20 cellular contexts compared by ENCODE assay signal in the genomic region with DNA sequence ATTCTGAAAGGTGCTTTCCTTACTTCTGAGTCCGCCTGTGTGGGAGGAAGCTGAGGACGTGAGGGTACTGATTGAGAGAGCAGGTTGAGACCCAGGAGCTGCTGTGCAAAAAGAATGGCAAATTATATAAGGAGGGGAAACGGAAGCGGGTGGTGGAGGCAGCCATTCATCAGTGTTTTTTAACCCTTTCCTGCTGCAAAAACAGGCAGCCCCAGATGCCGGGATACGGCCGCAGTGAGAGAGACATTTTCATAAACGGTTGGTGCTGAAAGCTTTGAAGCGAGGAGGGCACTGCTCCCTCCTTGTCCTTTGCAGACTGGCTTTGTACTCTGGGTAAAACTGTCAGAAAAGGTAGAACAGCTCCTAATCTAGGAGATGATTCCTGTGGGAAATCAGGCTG. TPM values are rescaled to one million over a fixed set of nuclear protein-coding genes. Genes with fewer than 3 reads are reported as not detected.
DNase-seq lines count a peak whose midpoint lies in the region; ATAC-seq lines count a peak whose summit lies in the region.
"Had no signal": no experiment of that assay in that cellular context is flagged by ENCODE, and none has a peak within 500 bp of the region (broad histone marks: within the 10 kb centered on the region; RNA-seq: fewer than 3 reads in every experiment).

No MANE protein-coding gene starts in this region.

- DNase-seq in activated T-cell treated with anti-CD3 and anti-CD28 coated beads, Interleukin-2, amount 50 U/mL, for 24 hours: no peak
- DNase-seq in activated T-cell treated with anti-CD3 and anti-CD28 coated beads, Interleukin-2, amount 50 U/mL, for 4 hours: no peak
- DNase-seq in NCI-H2227 (lab: John Stamatoyannopoulos, UW; ENCODE audit: unreplicated experiment): peak; percentile 46
- DNase-seq in superior temporal gyrus (ENCODE audit: extremely low spot score): peak; percentile 10
- no peak for DNase-seq in NCI-H774 (lab: John Stamatoyannopoulos, UW)
- no peak for DNase-seq in GM23248
- DNase-seq: ACHN, dorsolateral prefrontal cortex, MM.1S, NCI-H187 treated with DMSO at 0.1 percent for 48 hours, NCI-H510A treated with DMSO at 0.1 percent for 48 hours, SHP77, T-helper 1 cell, thyroid gland had no signal

- H3K4me1 ChIP-seq in iPS-18a (ENCODE audit: control insufficient read depth, low read depth, low read length): peaks cover 18% of the 10 kb centered on the region
- no peaks in the 10 kb centered on the region for H3K4me1 ChIP-seq in GM23248 (ENCODE audit: insufficient read depth)
- H3K4me1 ChIP-seq: adrenal gland had no signal

- peaks cover 36% of the 10 kb centered on the region for H3K36me3 Mint-ChIP-seq in activated T-cell treated with anti-CD3 and anti-CD28 coated beads, Interleukin-2, amount 50 U/mL, for 24 hours (ENCODE audit: low read depth)
- H3K36me3 Mint-ChIP-seq in activated T-cell treated with anti-CD3 and anti-CD28 coated beads, Interleukin-2, amount 50 U/mL, for 4 hours (ENCODE audit: insufficient read depth): peaks cover 18% of the 10 kb centered on the region

- H3K27me3 ChIP-seq in iPS-18a (ENCODE audit: control insufficient read depth, insufficient read depth, low read length): no peaks in the 10 kb centered on the region
- no peaks in the 10 kb centered on the region for H3K27me3 ChIP-seq in GM23248 (replicated peaks; ENCODE audit: insufficient read depth)
- H3K27me3 ChIP-seq: adrenal gland, dorsolateral prefrontal cortex, thyroid gland had no signal

- no peak for ATAC-seq in activated T-cell treated with anti-CD3 and anti-CD28 coated beads, Interleukin-2, amount 50 U/mL, for 4 hours
- ATAC-seq in HG02840 (IDR thresholded peaks at IDR 0.05; ENCODE audit: low FRiP score, unreplicated experiment): no peak

- H3K36me3 ChIP-seq in iPS-18a (ENCODE audit: control insufficient read depth, low read depth, low read length): no peaks in the 10 kb centered on the region
- no peaks in the 10 kb centered on the region for H3K36me3 ChIP-seq in GM23248 (ENCODE audit: low read depth)
- H3K36me3 ChIP-seq: adrenal gland, thyroid gland had no signal

- no peaks in the 10 kb centered on the region for H3K9me3 ChIP-seq in iPS-18a (ENCODE audit: control insufficient read depth, low read depth, low read length)
- H3K9me3 ChIP-seq in GM23248 (ENCODE audit: low read depth): no peaks in the 10 kb centered on the region
- H3K9me3 ChIP-seq: adrenal gland, neutrophil, thyroid gland had no signal

- H3K27me3 Mint-ChIP-seq in activated T-cell treated with anti-CD3 and anti-CD28 coated beads, Interleukin-2, amount 50 U/mL, for 24 hours: no peaks in the 10 kb centered on the region
- no peaks in the 10 kb centered on the region for H3K27me3 Mint-ChIP-seq in activated T-cell treated with anti-CD3 and anti-CD28 coated beads, Interleukin-2, amount 50 U/mL, for 4 hours (ENCODE audit: low read depth)
- H3K27me3 Mint-ChIP-seq: CD4-positive, CD25-positive, alpha-beta regulatory T cell; IgD-negative memory B cell had no signal

- H3K27ac ChIP-seq in iPS-18a (ENCODE audit: low read length): no peak overlapping the region
- no peak overlapping the region for H3K27ac ChIP-seq in GM23248
- H3K27ac ChIP-seq: adrenal gland, dorsolateral prefrontal cortex, neutrophil, thyroid gland had no signal

- H3F3A ChIP-seq in GM23248 (ENCODE audit: insufficient read depth): no peaks in the 10 kb centered on the region

- 79 to 83% methylated on average over 9 of the region's 9 CpGs for WGBS in GM23248 (ENCODE audit: low coverage in 1 of 2, low lambda C conversion rate in 2 of 2, missing lambda C conversion rate in 2 of 2), 2 experiments

- no peaks in the 10 kb centered on the region for H3K9me2 ChIP-seq in GM23248 (ENCODE audit: insufficient read depth)

- H3K4me3 Mint-ChIP-seq in activated T-cell treated with anti-CD3 and anti-CD28 coated beads, Interleukin-2, amount 50 U/mL, for 24 hours: no peak overlapping the region
- no peak overlapping the region for H3K4me3 Mint-ChIP-seq in activated T-cell treated with anti-CD3 and anti-CD28 coated beads, Interleukin-2, amount 50 U/mL, for 4 hours
- H3K4me3 Mint-ChIP-seq: CD4-positive, CD25-positive, alpha-beta regulatory T cell; IgD-negative memory B cell had no signal

- no peak overlapping the region for H3K4me2 ChIP-seq in GM23248 (ENCODE audit: unreplicated experiment)

- H3K9me3 Mint-ChIP-seq in activated T-cell treated with anti-CD3 and anti-CD28 coated beads, Interleukin-2, amount 50 U/mL, for 24 hours: no peaks in the 10 kb centered on the region
- H3K9me3 Mint-ChIP-seq in activated T-cell treated with anti-CD3 and anti-CD28 coated beads, Interleukin-2, amount 50 U/mL, for 4 hours: no peaks in the 10 kb centered on the region

- H3K9ac ChIP-seq in iPS-18a (ENCODE audit: low read length) (no peak overlapping the region), GM23248 (no peak overlapping the region)

- H4K20me1 ChIP-seq in GM23248 (ENCODE audit: insufficient read depth): no peaks in the 10 kb centered on the region

- H2AFZ ChIP-seq in GM23248: no peak overlapping the region

- in situ Hi-C loops in GM23248 (cut with MboI): loop anchor here (25.0 kb wide), 1 partner anchor 715 kb away; a partner anchor contains a TSS

- peaks cover 14% of the 10 kb centered on the region for H3K4me1 Mint-ChIP-seq in activated T-cell treated with anti-CD3 and anti-CD28 coated beads, Interleukin-2, amount 50 U/mL, for 24 hours (ENCODE audit: low read depth)
- H3K4me1 Mint-ChIP-seq in activated T-cell treated with anti-CD3 and anti-CD28 coated beads, Interleukin-2, amount 50 U/mL, for 4 hours (ENCODE audit: low read depth): peaks cover 13% of the 10 kb centered on the region

- H3K27ac Mint-ChIP-seq in activated T-cell treated with anti-CD3 and anti-CD28 coated beads, Interleukin-2, amount 50 U/mL, for 24 hours: peak overlapping the region; percentile 30
- H3K27ac Mint-ChIP-seq: IgD-negative memory B cell had no signal

- H3K4me3 ChIP-seq in iPS-18a (ENCODE audit: low read length): peak overlapping the region; percentile 1
- H3K4me3 ChIP-seq in GM23248: no peak overlapping the region
- H3K4me3 ChIP-seq: adrenal gland, thyroid gland had no signal

- H3K79me2 ChIP-seq in GM23248 (ENCODE audit: insufficient read depth): no peaks in the 10 kb centered on the region

RNA-seq across cellular contexts. Expression of a gene that starts 56.4 kb away (rescaled TPM):
- 10 to 100 TPM; 31.3 to 35.5 (median 35.0) TPM for total RNA-seq in activated T-cell treated with anti-CD3 and anti-CD28 coated beads, Interleukin-2, amount 50 U/mL, for 4 hours
- 9.9 and 12.1 TPM in 2 replicates for total RNA-seq in GM23248 (2014; rRNA removed; shearing (Covaris generic))
- 12.2 and 13.3 TPM in 2 replicates for polyA plus RNA-seq in GM23248 (2016; fragmentation: Nextera tagmentation; extraction: Ambion mirVana)

RNA-seq across cellular contexts. Expression of a gene that starts 56.7 kb away (rescaled TPM):
- total RNA-seq in activated T-cell treated with anti-CD3 and anti-CD28 coated beads, Interleukin-2, amount 50 U/mL, for 4 hours: 10 to 100 TPM; 38.6 to 40.4 (median 39.6) TPM
- 13.5 and 19.6 TPM in 2 replicates for total RNA-seq in GM23248 (2014; rRNA removed; shearing (Covaris generic))
- polyA plus RNA-seq in GM23248 (2016; fragmentation: Nextera tagmentation; extraction: Ambion mirVana): 14.4 and 15.6 TPM in 2 replicates

Comparison
In these comparisons a context has a peak if more than half of its experiments do, and no peak if none do; other contexts are left out.
1. DNase-seq: peak in NCI-H2227 (single experiment) and superior temporal gyrus (single experiment); none in activated T-cell treated with anti-CD3 and anti-CD28 coated beads, Interleukin-2, amount 50 U/mL, for 24 hours (single experiment), activated T-cell treated with anti-CD3 and anti-CD28 coated beads, Interleukin-2, amount 50 U/mL, for 4 hours (single experiment), NCI-H774 (single experiment) and GM23248 (single experiment).